In the genomic region with DNA sequence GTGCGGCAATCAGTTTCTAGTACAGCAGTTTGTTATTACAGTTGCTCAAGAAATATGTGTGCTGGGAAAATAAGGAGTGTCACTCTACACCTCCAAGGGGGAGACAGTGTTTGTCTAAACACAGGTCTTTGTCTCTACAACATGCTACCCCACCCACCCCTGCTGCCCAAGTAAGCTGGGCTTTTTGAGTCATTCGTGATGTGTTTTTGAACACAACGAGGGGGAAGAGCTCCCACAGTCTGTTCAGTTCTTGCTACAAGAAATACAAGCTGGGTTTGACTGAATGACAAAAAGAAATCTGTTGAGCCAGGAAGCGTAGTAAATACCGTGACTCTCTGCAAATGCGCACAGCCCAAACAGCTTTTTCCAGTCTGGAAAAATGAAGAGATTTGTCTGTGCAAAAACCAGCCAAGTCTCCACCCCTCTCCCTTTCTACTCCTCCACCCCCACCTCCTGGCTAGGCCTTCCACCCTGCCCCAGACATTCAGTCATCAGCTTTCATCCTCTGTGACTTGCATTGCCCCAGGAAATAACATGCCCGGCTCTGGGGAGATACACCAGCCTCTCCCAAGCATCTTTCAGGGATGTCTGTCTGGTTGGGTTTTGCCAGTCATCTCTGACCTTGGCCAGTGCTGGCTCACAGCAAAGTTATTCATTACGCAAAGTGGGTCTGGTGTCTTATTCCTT, we compare ENCODE assay signal across 8 cellular contexts. TPM values are rescaled to one million over a fixed set of nuclear protein-coding genes. Genes with fewer than 3 reads are reported as not detected.
A peak's percentile ranks its signal among the peaks of the same experiment; 100 is the strongest.
DNase-seq lines count a peak whose midpoint lies in the region; ATAC-seq and TF ChIP-seq lines count a peak whose summit lies in the region.
"Had no signal": no experiment of that assay in that cellular context is flagged by ENCODE, and none has a peak within 500 bp of the region (broad histone marks: within the 10 kb centered on the region; RNA-seq: fewer than 3 reads in every experiment).

No MANE protein-coding gene starts in this region.

- H3K36me3 Mint-ChIP-seq in natural killer cell: no peaks in the 10 kb centered on the region

- no peak for TF ChIP-seq POLR2A in uterus (IDR thresholded peaks at IDR 0.05)

- intact Hi-C loops in mucosa of descending colon (cut with DNase I, micrococcal nuclease) (no loop called here), uterus (cut with DNase I; ENCODE audit: low total_unique reads) (no loop called here), natural killer cell (cut with micrococcal nuclease) (no loop called here)

- H3K36me3 ChIP-seq in mucosa of descending colon (ENCODE audit: low read depth) (no peaks in the 10 kb centered on the region), uterus (no peaks in the 10 kb centered on the region)

- peaks cover 9% of the 10 kb centered on the region for H3K4me1 ChIP-seq in mucosa of descending colon (ENCODE audit: low read depth)
- H3K4me1 ChIP-seq in uterus: peaks cover 4 to 17% of the 10 kb centered on the region in 2 donors

- H3K27ac ChIP-seq in epithelial cell of prostate (peak overlapping the region; percentile 94), uterus (peak overlapping the region; percentile 71 to 75)

- ATAC-seq in mucosa of descending colon (peak; percentile 52), natural killer cell (no peak), HG03565 (IDR thresholded peaks at IDR 0.05; ENCODE audit: unreplicated experiment) (no peak)

- H3K27me3 ChIP-seq in uterus: no peaks in the 10 kb centered on the region

- DNase-seq in NCI-H226 (peak; percentile 94), epithelial cell of prostate (ENCODE audit: low read depth, low spot score) (peak; percentile 76), mucosa of descending colon (peak in 1 of 3 donors; percentile 36), uterus (peak; percentile 71 to 75), natural killer cell (no peak), NCI-H526 (lab: John Stamatoyannopoulos, UW) (no peak)
- DNase-seq: activated CD4-positive, alpha-beta T cell treated with anti-CD3 and anti-CD28 coated beads, Interleukin-2, amount 50 U/mL, for 48 hours had no signal

- no peaks in the 10 kb centered on the region for H3K9me3 Mint-ChIP-seq in natural killer cell

- H3K4me3 Mint-ChIP-seq in natural killer cell: no peak overlapping the region

- H3K4me3 ChIP-seq in mucosa of descending colon (no peak overlapping the region), uterus (no peak overlapping the region)

- H3K4me1 Mint-ChIP-seq in natural killer cell: peaks cover 10 to 44% of the 10 kb centered on the region in 2 donors

- H3K27me3 Mint-ChIP-seq in natural killer cell (ENCODE audit: low read depth in 2 of 2): no peaks in the 10 kb centered on the region

- no peak overlapping the region for H3K27ac Mint-ChIP-seq in natural killer cell

- TF ChIP-seq CTCF in mucosa of descending colon (IDR thresholded peaks at IDR 0.05) (no peak), uterus (IDR thresholded peaks at IDR 0.05) (no peak), natural killer cell (IDR thresholded peaks at IDR 0.05) (no peak)

- H3K9me3 ChIP-seq in mucosa of descending colon: no peaks in the 10 kb centered on the region
- H3K9me3 ChIP-seq in uterus: no peaks in the 10 kb centered on the region

RNA-seq across cellular contexts. Expression of gene CHD9, which starts 25.7 kb away (rescaled TPM):
- total RNA-seq in mucosa of descending colon (10 to 100 TPM; 65.4 to 95.9 (median 86.6) TPM), uterus (100 to 1,000 TPM in 3 of 4 donors, 10 to 100 TPM in 1; 46.9 to 174 (median 133) TPM), natural killer cell (10 to 100 TPM; 81.4 to 85.2 (median 81.9) TPM)

RNA-seq across cellular contexts. Expression of gene CHD9NB, which starts 27.8 kb away (rescaled TPM):
- total RNA-seq in mucosa of descending colon (1 to 10 TPM; 2.3 to 5.3 (median 5.2) TPM), uterus (1 to 10 TPM in 3 of 4 donors, not detected in 1; 1.2 to 4.3 (median 4.1) TPM), natural killer cell (under 1 TPM in 1 of 3 donors, not detected in 2; 0.26 TPM)

Comparison
In these comparisons a context has a peak if more than half of its experiments do, and no peak if none do; other contexts are left out.
1. DNase-seq: peak in NCI-H226 (single experiment), epithelial cell of prostate (single experiment) and uterus (2 of 2); none in natural killer cell (single experiment) and NCI-H526 (0 of 2).